15 cellular contexts compared by ENCODE assay signal in genomic region chr20:44234566-44235317, GRCh38. TPM values are rescaled to one million over a fixed set of nuclear protein-coding genes. Genes with fewer than 3 reads are reported as not detected.
DNase-seq lines count a peak whose midpoint lies in the region; ATAC-seq, FAIRE-seq and TF ChIP-seq lines count a peak whose summit lies in the region.
"Had no signal": no experiment of that assay in that cellular context is flagged by ENCODE, and none has a peak within 500 bp of the region (broad histone marks: within the 10 kb centered on the region; RNA-seq: fewer than 3 reads in every experiment).

No MANE protein-coding gene starts in this region.

- H3K4me3 Mint-ChIP-seq in stimulated activated naive CD8-positive, alpha-beta T cell treated with anti-CD3 and anti-CD28 coated beads, Interleukin-15, amount 100 ng/mL, for 72 hours: no peak overlapping the region

- H3K4me3 ChIP-seq in HepG2 (replicated peaks in 1 of 3; ENCODE audit: insufficient read depth in 1 of 3, low read depth in 2 of 3, low read length in 3 of 3): no peak overlapping the region
- H3K4me3 ChIP-seq in right lobe of liver: no peak overlapping the region
- H3K4me3 ChIP-seq in K562: no peak overlapping the region
- H3K4me3 ChIP-seq: HAP-1 had no signal

- H3K27me3 Mint-ChIP-seq in stimulated activated naive CD8-positive, alpha-beta T cell treated with anti-CD3 and anti-CD28 coated beads, Interleukin-15, amount 100 ng/mL, for 72 hours: no peaks in the 10 kb centered on the region

- ATAC-seq in HepG2 (no peak), right lobe of liver (no peak), K562 (peak; percentile 82), Right ventricle myocardium inferior (no peak), GM21423 (IDR thresholded peaks at IDR 0.05; ENCODE audit: unreplicated experiment) (no peak)
- ATAC-seq in stimulated activated naive CD8-positive, alpha-beta T cell treated with anti-CD3 and anti-CD28 coated beads, Interleukin-15, amount 100 ng/mL, for 72 hours: no peak

- TF ChIP-seq CTCF in HepG2 (CRISPR knock-in tag; IDR thresholded peaks at IDR 0.05) (no peak), right lobe of liver (IDR thresholded peaks at IDR 0.05) (no peak), K562 (IDR thresholded peaks at IDR 0.05 in 2 of 3, conservative IDR thresholded peaks at IDR 0.05 in 1 of 3; ENCODE audit: insufficient read depth in 2 of 3, low read depth in 1 of 3, low read length in 3 of 3) (no peak)

- H3K27ac ChIP-seq in HepG2 (ENCODE audit: extremely low read length, insufficient read depth, low read length) (no peak overlapping the region), right lobe of liver (no peak overlapping the region), K562 (ENCODE audit: extremely low read depth, low read depth, low read length) (no peak overlapping the region)

- TF ChIP-seq EP300 in HepG2 (IDR thresholded peaks at IDR 0.05; ENCODE audit: low read depth in 2 of 2, low read length in 2 of 2): no peak
- TF ChIP-seq EP300 in HepG2 (CRISPR knock-in tag; IDR thresholded peaks at IDR 0.05; ENCODE audit: borderline replicate concordance): no peak
- no peak for TF ChIP-seq EP300 in K562 (IDR thresholded peaks at IDR 0.05; ENCODE audit: low read length)

- CTCF ChIA-PET in HepG2 (lab: Yijun Ruan, JAX; ENCODE audit: low intra/inter-chr PET ratio, low total read pairs): no interaction called here
- CTCF ChIA-PET in K562 (lab: Yijun Ruan, JAX; ENCODE audit: low intra/inter-chr PET ratio): no interaction called here

- H3K36me3 ChIP-seq in HepG2 (replicated peaks in 1 of 2; ENCODE audit: control insufficient read depth in 1 of 2, insufficient read depth in 2 of 2, low read length in 2 of 2) (no peaks in the 10 kb centered on the region), right lobe of liver (no peaks in the 10 kb centered on the region), K562 (ENCODE audit: control insufficient read depth, insufficient read depth, low read length) (no peaks in the 10 kb centered on the region)
- H3K36me3 ChIP-seq: HAP-1 had no signal

- no peaks in the 10 kb centered on the region for H3K9me3 Mint-ChIP-seq in stimulated activated naive CD8-positive, alpha-beta T cell treated with anti-CD3 and anti-CD28 coated beads, Interleukin-15, amount 100 ng/mL, for 72 hours

- no peaks in the 10 kb centered on the region for H3K79me2 ChIP-seq in HepG2 (ENCODE audit: insufficient read depth, low read length)
- no peaks in the 10 kb centered on the region for H3K79me2 ChIP-seq in K562 (ENCODE audit: control insufficient read depth, insufficient read depth, low read length)

- H3K4me2 ChIP-seq in HepG2 (ENCODE audit: low read depth, low read length) (no peak overlapping the region), K562 (ENCODE audit: insufficient read depth, low read length) (peak overlapping the region; percentile 49; the same call in 1 of the 2 replicates)

- H3K9ac ChIP-seq in HepG2 (ENCODE audit: insufficient read depth, low read depth, low read length) (no peak overlapping the region), K562 (ENCODE audit: insufficient read depth in 1 of 2, low read depth in 2 of 2, low read length in 2 of 2) (no peak overlapping the region)

- 68% methylated on average over 14 of the region's 14 CpGs for WGBS in HepG2 (ENCODE audit: low lambda C conversion rate)
- WGBS in right lobe of liver (ENCODE audit: insufficient coverage, low coverage, low lambda C conversion rate, missing lambda C conversion rate): 94% methylated on average over 11 of the region's 14 CpGs
- 19% methylated on average over 13 of the region's 14 CpGs for WGBS in K562 (ENCODE audit: insufficient coverage, low coverage, missing lambda C conversion rate)

- peak overlapping the region in 1 of 2 donors; percentile 69 for H3K27ac Mint-ChIP-seq in stimulated activated naive CD8-positive, alpha-beta T cell treated with anti-CD3 and anti-CD28 coated beads, Interleukin-15, amount 100 ng/mL, for 72 hours

- intact Hi-C loops in HepG2 (cut with micrococcal nuclease; ENCODE audit: unreplicated experiment) (no loop called here), right lobe of liver (cut with DNase I) (no loop called here), K562 (cut with micrococcal nuclease) (no loop called here), Right ventricle myocardium inferior (cut with DNase I) (no loop called here)

- no peaks in the 10 kb centered on the region for H3K9me1 ChIP-seq in K562 (ENCODE audit: control insufficient read depth, insufficient read depth, low read length)

- H2AFZ ChIP-seq in HepG2 (ENCODE audit: low read length): no peak overlapping the region
- no peak overlapping the region for H2AFZ ChIP-seq in K562 (ENCODE audit: low read depth, low read length)

- H4K20me1 ChIP-seq in HepG2 (ENCODE audit: insufficient read depth, low read length) (no peaks in the 10 kb centered on the region), K562 (replicated peaks; ENCODE audit: control insufficient read depth, insufficient read depth, low read length) (no peaks in the 10 kb centered on the region)

- TF ChIP-seq RAD21 in HepG2 (CRISPR knock-in tag; IDR thresholded peaks at IDR 0.05) (no peak), K562 (CRISPR knock-in tag; conservative IDR thresholded peaks at IDR 0.05 in 1 of 2, IDR thresholded peaks at IDR 0.05 in 1 of 2) (no peak)

- TF ChIP-seq POLR2A in HepG2 (IDR thresholded peaks at IDR 0.05; ENCODE audit: insufficient read depth in 1 of 2, low read depth in 2 of 2, low read length in 2 of 2) (no peak), right lobe of liver (IDR thresholded peaks at IDR 0.05) (no peak), K562 (conservative IDR thresholded peaks at IDR 0.05) (no peak)

- BruUV-seq in HepG2 (replicated peaks; lab: Mats Ljungman, UMichigan) (no TSS peak), K562 (replicated peaks; lab: Mats Ljungman, UMichigan) (no TSS peak)

- DNase-seq in HepG2 (ENCODE audit: low spot score): no peak
- no peak for DNase-seq in right lobe of liver
- peak; percentile 35 for DNase-seq in OCI-M1 (lab: John Stamatoyannopoulos, UW)
- DNase-seq in K562 (ENCODE audit: extremely low read depth in 1 of 4, low spot score in 3 of 4): no peak
- DNase-seq in Right ventricle myocardium inferior (ENCODE audit: missing footprints): no peak
- no peak for DNase-seq in stimulated activated naive CD8-positive, alpha-beta T cell treated with anti-CD3 and anti-CD28 coated beads, Interleukin-15, amount 100 ng/mL, for 72 hours
- DNase-seq: C1 segment of cervical spinal cord, DMS79, NCI-H1694 treated with DMSO at 0.1 percent for 48 hours, NCI-H2227 treated with DMSO at 0.1 percent for 48 hours, NCI-H510A treated with DMSO at 0.1 percent for 48 hours, NCI-H774 had no signal

- H3K27me3 ChIP-seq in HepG2 (ENCODE audit: control insufficient read depth in 1 of 2, insufficient read depth in 2 of 2, low read length in 2 of 2) (peaks cover 0 to 3% of the 10 kb centered on the region in 2 experiments; a peak in 2 of 5 replicates), right lobe of liver (no peaks in the 10 kb centered on the region), K562 (ENCODE audit: control insufficient read depth in 2 of 2, insufficient read depth in 2 of 2, low read length in 2 of 2) (peaks cover 7 to 27% of the 10 kb centered on the region in 2 experiments; a peak in 3 of 5 replicates)

- peaks cover 10% of the 10 kb centered on the region for H3K4me1 Mint-ChIP-seq in stimulated activated naive CD8-positive, alpha-beta T cell treated with anti-CD3 and anti-CD28 coated beads, Interleukin-15, amount 100 ng/mL, for 72 hours

- no peak for FAIRE-seq in HepG2 (lab: Jason Lieb, UNC)
- FAIRE-seq in K562 (lab: Jason Lieb, UNC): no peak

- POLR2A ChIA-PET in HepG2 (lab: Yijun Ruan, JAX): interaction anchor here (0.7 to 0.9 kb wide), 2 partner anchors 67 to 158 kb away, joined by 3 to 4 read pairs; no protein-coding TSS in a partner anchor
- POLR2A ChIA-PET in K562 (lab: Yijun Ruan, JAX): interaction anchor here (0.6 to 0.9 kb wide), 3 partner anchors 11 to 133 kb away, joined by 3 read pairs; no protein-coding TSS in a partner anchor

- H3K9me3 ChIP-seq in HepG2 (ENCODE audit: low read length): no peaks in the 10 kb centered on the region
- H3K9me3 ChIP-seq in right lobe of liver: no peaks in the 10 kb centered on the region
- H3K9me3 ChIP-seq in K562 (replicated peaks; ENCODE audit: control insufficient read depth, insufficient read depth, low read depth, low read length): no peaks in the 10 kb centered on the region
- H3K9me3 ChIP-seq: HAP-1 had no signal

- in situ Hi-C loops in HepG2 (cut with HindIII; ENCODE audit: extremely low pct_ligation_motif_present, low pct_unique_long_range_greater_than_20kb) (no loop called here), K562 (cut with MboI) (no loop called here)

- H3K4me1 ChIP-seq in HepG2 (ENCODE audit: insufficient read depth, low read length) (peaks cover 15% of the 10 kb centered on the region), right lobe of liver (no peaks in the 10 kb centered on the region), K562 (replicated peaks in 1 of 2; ENCODE audit: control insufficient read depth in 2 of 2, insufficient read depth in 2 of 2, low read length in 2 of 2) (no peaks in the 10 kb centered on the region; a peak in 1 of 5 replicates)
- H3K4me1 ChIP-seq: HAP-1 had no signal

RNA-seq across cellular contexts. Expression of gene GDAP1L1, which starts 12.4 kb away (rescaled TPM):
- total RNA-seq in HepG2 (2016; rRNA removed; fragmentation: Illumina TruSeq; extraction: Trizol) (not detected in 2 replicates), right lobe of liver (not detected), K562 (2014; rRNA removed) (not detected in 2 replicates), K562 (2014; rRNA removed; fragmentation: Illumina TruSeq; extraction: Trizol) (not detected in 2 replicates), K562 (2015; rRNA removed; fragmentation: Illumina TruSeq; extraction: Trizol) (not detected in 2 replicates), K562 (2021) (0.31 and 0.34 TPM in 2 replicates), Right ventricle myocardium inferior (0.38 TPM)
- not detected in 2 replicates for total RNA-seq in HepG2 (2016; cell fraction: cytosol; rRNA removed; fragmentation: Illumina TruSeq; extraction: Trizol; ENCODE audit: low read depth)
- total RNA-seq in HepG2 (2016; cell fraction: insoluble cytoplasmic fraction; rRNA removed; fragmentation: Illumina TruSeq; extraction: Trizol): not detected in 2 replicates
- total RNA-seq in HepG2 (2016; cell fraction: membrane; rRNA removed; fragmentation: Illumina TruSeq; extraction: Trizol): not detected in 2 replicates
- total RNA-seq in HepG2 (2016; cell fraction: nucleus; rRNA removed; fragmentation: Illumina TruSeq; extraction: Trizol): not detected in 2 replicates
- polyA plus RNA-seq in HepG2 (2011; rRNA removed) (0.04 and 0.13 TPM in 2 replicates), K562 (2011; rRNA removed) (not detected in 2 replicates), K562 (2014; fragmentation: Illumina TruSeq; extraction: Trizol) (0.06 TPM in 1 of 2 replicates, not detected in the other), K562 (2014; fragmentation: Nextera tagmentation; extraction: Ambion mirVana) (under 1 TPM in 1 of 2 experiments, not detected in 1; 0.07 TPM), K562 (2014; rRNA removed) (0.40 and 0.53 TPM in 2 replicates)
- polyA plus RNA-seq in HepG2 (2011; cell fraction: cytosol; rRNA removed): 0.26 TPM in 1 of 2 replicates, not detected in the other
- 0.26 TPM in 1 of 2 replicates, not detected in the other for polyA plus RNA-seq in HepG2 (2011; cell fraction: nucleus; rRNA removed)
- polyA plus RNA-seq in HepG2 (2012): 0.47 and 0.64 TPM in 2 replicates
- not detected in 2 replicates for polyA plus RNA-seq in HepG2 (2016; cell fraction: cytosol; fragmentation: Illumina TruSeq; extraction: Trizol; ENCODE audit: low read depth)
- polyA plus RNA-seq in HepG2 (2016; cell fraction: insoluble cytoplasmic fraction; fragmentation: Illumina TruSeq; extraction: Trizol; ENCODE audit: low read depth): not detected in 2 replicates
- not detected in 2 replicates for polyA plus RNA-seq in HepG2 (2016; cell fraction: membrane; fragmentation: Illumina TruSeq; extraction: Trizol; ENCODE audit: low read depth)
- polyA plus RNA-seq in HepG2 (2016; cell fraction: nucleus; fragmentation: Illumina TruSeq; extraction: Trizol; ENCODE audit: insufficient read depth, low read depth): not detected in 2 replicates
- not detected in 2 replicates for polyA minus RNA-seq in HepG2 (2011; rRNA and poly(A)+ RNA removed; ENCODE audit: low replicate concordance)
- polyA minus RNA-seq in HepG2 (2011; cell fraction: cytosol; rRNA and poly(A)+ RNA removed): not detected in 2 replicates
- not detected in 2 replicates for polyA minus RNA-seq in HepG2 (2011; cell fraction: nucleus; rRNA and poly(A)+ RNA removed)
- total RNA-seq in K562 (2011; cell fraction: chromatin; rRNA removed; ENCODE audit: low replicate concordance): not detected in 2 replicates
- total RNA-seq in K562 (2011; cell fraction: nucleolus; rRNA removed): not detected in 2 replicates
- not detected in 2 replicates for total RNA-seq in K562 (2011; cell fraction: nucleoplasm; rRNA removed)
- polyA plus RNA-seq in K562 (2011; cell fraction: cytosol; rRNA removed): 0.27 TPM in 1 of 2 replicates, not detected in the other
- 0.27 TPM in 1 of 2 replicates, not detected in the other for polyA plus RNA-seq in K562 (2011; cell fraction: nucleus; rRNA removed)
- 5.5 TPM in 1 of 2 replicates, not detected in the other for polyA plus RNA-seq in K562 (2012)
- polyA minus RNA-seq in K562 (2011; rRNA and poly(A)+ RNA removed): not detected in 2 replicates
- not detected in 2 replicates for polyA minus RNA-seq in K562 (2011; cell fraction: cytosol; rRNA and poly(A)+ RNA removed)
- polyA minus RNA-seq in K562 (2011; cell fraction: nucleus; rRNA and poly(A)+ RNA removed): not detected in 2 replicates
- total RNA-seq: SK-MEL-5 had no signal

RNA-seq across cellular contexts. Expression of gene OSER1, which starts 24.2 kb away (rescaled TPM):
- total RNA-seq in HepG2 (2016; rRNA removed; fragmentation: Illumina TruSeq; extraction: Trizol) (71.2 and 92.8 TPM in 2 replicates), right lobe of liver (10 to 100 TPM; 13.0 to 20.4 (median 17.3) TPM), K562 (2014; rRNA removed) (15.5 and 15.6 TPM in 2 replicates), K562 (2014; rRNA removed; fragmentation: Illumina TruSeq; extraction: Trizol) (19.6 and 25.5 TPM in 2 replicates), K562 (2015; rRNA removed; fragmentation: Illumina TruSeq; extraction: Trizol) (19.4 and 19.9 TPM in 2 replicates), K562 (2021) (19.0 and 20.4 TPM in 2 replicates), Right ventricle myocardium inferior (32.1 TPM)
- 47.2 and 53.9 TPM in 2 replicates for total RNA-seq in HepG2 (2016; cell fraction: cytosol; rRNA removed; fragmentation: Illumina TruSeq; extraction: Trizol; ENCODE audit: low read depth)
- total RNA-seq in HepG2 (2016; cell fraction: insoluble cytoplasmic fraction; rRNA removed; fragmentation: Illumina TruSeq; extraction: Trizol): 68.4 and 97.8 TPM in 2 replicates
- 55.7 and 63.5 TPM in 2 replicates for total RNA-seq in HepG2 (2016; cell fraction: membrane; rRNA removed; fragmentation: Illumina TruSeq; extraction: Trizol)
- total RNA-seq in HepG2 (2016; cell fraction: nucleus; rRNA removed; fragmentation: Illumina TruSeq; extraction: Trizol): 43.8 and 44.3 TPM in 2 replicates
- polyA plus RNA-seq in HepG2 (2011; rRNA removed) (67.0 and 71.5 TPM in 2 replicates), K562 (2011; rRNA removed) (37.3 and 43.9 TPM in 2 replicates), K562 (2014; fragmentation: Illumina TruSeq; extraction: Trizol) (23.6 and 25.4 TPM in 2 replicates), K562 (2014; fragmentation: Nextera tagmentation; extraction: Ambion mirVana) (10 to 100 TPM; 54.8 to 57.3 TPM), K562 (2014; rRNA removed) (19.7 and 21.7 TPM in 2 replicates)
- polyA plus RNA-seq in HepG2 (2011; cell fraction: cytosol; rRNA removed): 45.9 and 56.3 TPM in 2 replicates
- polyA plus RNA-seq in HepG2 (2011; cell fraction: nucleus; rRNA removed): 61.9 and 63.0 TPM in 2 replicates
- polyA plus RNA-seq in HepG2 (2012): 47.9 and 61.6 TPM in 2 replicates
- 20.0 and 20.3 TPM in 2 replicates for polyA plus RNA-seq in HepG2 (2016; cell fraction: cytosol; fragmentation: Illumina TruSeq; extraction: Trizol; ENCODE audit: low read depth)
- polyA plus RNA-seq in HepG2 (2016; cell fraction: insoluble cytoplasmic fraction; fragmentation: Illumina TruSeq; extraction: Trizol; ENCODE audit: low read depth): 76.4 and 82.6 TPM in 2 replicates
- polyA plus RNA-seq in HepG2 (2016; cell fraction: membrane; fragmentation: Illumina TruSeq; extraction: Trizol; ENCODE audit: low read depth): 22.2 and 23.0 TPM in 2 replicates
- 77.5 and 79.8 TPM in 2 replicates for polyA plus RNA-seq in HepG2 (2016; cell fraction: nucleus; fragmentation: Illumina TruSeq; extraction: Trizol; ENCODE audit: insufficient read depth, low read depth)
- polyA minus RNA-seq in HepG2 (2011; rRNA and poly(A)+ RNA removed; ENCODE audit: low replicate concordance): 42.9 and 49.7 TPM in 2 replicates
- polyA minus RNA-seq in HepG2 (2011; cell fraction: cytosol; rRNA and poly(A)+ RNA removed): 32.4 and 37.8 TPM in 2 replicates
- polyA minus RNA-seq in HepG2 (2011; cell fraction: nucleus; rRNA and poly(A)+ RNA removed): 18.4 and 28.8 TPM in 2 replicates
- total RNA-seq in K562 (2011; cell fraction: chromatin; rRNA removed; ENCODE audit: low replicate concordance): 9.4 and 15.8 TPM in 2 replicates
- 8.2 and 10.0 TPM in 2 replicates for total RNA-seq in K562 (2011; cell fraction: nucleolus; rRNA removed)
- 10.0 and 13.6 TPM in 2 replicates for total RNA-seq in K562 (2011; cell fraction: nucleoplasm; rRNA removed)
- polyA plus RNA-seq in K562 (2011; cell fraction: cytosol; rRNA removed): 17.5 and 28.9 TPM in 2 replicates
- 42.5 and 57.4 TPM in 2 replicates for polyA plus RNA-seq in K562 (2011; cell fraction: nucleus; rRNA removed)
- polyA plus RNA-seq in K562 (2012): 17.6 and 20.4 TPM in 2 replicates
- 31.4 and 31.8 TPM in 2 replicates for polyA minus RNA-seq in K562 (2011; rRNA and poly(A)+ RNA removed)
- polyA minus RNA-seq in K562 (2011; cell fraction: cytosol; rRNA and poly(A)+ RNA removed): 10.0 and 12.0 TPM in 2 replicates
- polyA minus RNA-seq in K562 (2011; cell fraction: nucleus; rRNA and poly(A)+ RNA removed): 4.7 and 8.0 TPM in 2 replicates

RNA-seq across cellular contexts. Expression of gene JPH2, which starts 47.8 kb away (rescaled TPM):
- total RNA-seq in HepG2 (2016; rRNA removed; fragmentation: Illumina TruSeq; extraction: Trizol) (not detected in 2 replicates), right lobe of liver (under 1 TPM in 5 of 6 experiments, not detected in 1; 0.09 to 0.31 (median 0.10) TPM), K562 (2014; rRNA removed) (not detected in 2 replicates), K562 (2014; rRNA removed; fragmentation: Illumina TruSeq; extraction: Trizol) (not detected in 2 replicates), K562 (2015; rRNA removed; fragmentation: Illumina TruSeq; extraction: Trizol) (not detected in 2 replicates), K562 (2021) (not detected in 2 replicates), Right ventricle myocardium inferior (197 TPM)
- not detected in 2 replicates for total RNA-seq in HepG2 (2016; cell fraction: cytosol; rRNA removed; fragmentation: Illumina TruSeq; extraction: Trizol; ENCODE audit: low read depth)
- not detected in 2 replicates for total RNA-seq in HepG2 (2016; cell fraction: insoluble cytoplasmic fraction; rRNA removed; fragmentation: Illumina TruSeq; extraction: Trizol)
- total RNA-seq in HepG2 (2016; cell fraction: membrane; rRNA removed; fragmentation: Illumina TruSeq; extraction: Trizol): not detected in 2 replicates
- not detected in 2 replicates for total RNA-seq in HepG2 (2016; cell fraction: nucleus; rRNA removed; fragmentation: Illumina TruSeq; extraction: Trizol)
- polyA plus RNA-seq in HepG2 (2011; rRNA removed) (0.42 and 0.61 TPM in 2 replicates), K562 (2011; rRNA removed) (not detected in 2 replicates), K562 (2014; fragmentation: Illumina TruSeq; extraction: Trizol) (not detected in 2 replicates), K562 (2014; fragmentation: Nextera tagmentation; extraction: Ambion mirVana) (not detected), K562 (2014; rRNA removed) (not detected in 2 replicates)
- polyA plus RNA-seq in HepG2 (2011; cell fraction: cytosol; rRNA removed): 0.23 and 0.32 TPM in 2 replicates
- 2.7 and 2.9 TPM in 2 replicates for polyA plus RNA-seq in HepG2 (2011; cell fraction: nucleus; rRNA removed)
- 0.52 and 1.4 TPM in 2 replicates for polyA plus RNA-seq in HepG2 (2012)
- not detected in 2 replicates for polyA plus RNA-seq in HepG2 (2016; cell fraction: cytosol; fragmentation: Illumina TruSeq; extraction: Trizol; ENCODE audit: low read depth)
- not detected in 2 replicates for polyA plus RNA-seq in HepG2 (2016; cell fraction: insoluble cytoplasmic fraction; fragmentation: Illumina TruSeq; extraction: Trizol; ENCODE audit: low read depth)
- polyA plus RNA-seq in HepG2 (2016; cell fraction: membrane; fragmentation: Illumina TruSeq; extraction: Trizol; ENCODE audit: low read depth): not detected in 2 replicates
- not detected in 2 replicates for polyA plus RNA-seq in HepG2 (2016; cell fraction: nucleus; fragmentation: Illumina TruSeq; extraction: Trizol; ENCODE audit: insufficient read depth, low read depth)
- polyA minus RNA-seq in HepG2 (2011; rRNA and poly(A)+ RNA removed; ENCODE audit: low replicate concordance): 1.1 and 9.5 TPM in 2 replicates
- polyA minus RNA-seq in HepG2 (2011; cell fraction: cytosol; rRNA and poly(A)+ RNA removed): 0.30 TPM in 1 of 2 replicates, not detected in the other
- 3.7 and 4.5 TPM in 2 replicates for polyA minus RNA-seq in HepG2 (2011; cell fraction: nucleus; rRNA and poly(A)+ RNA removed)
- total RNA-seq in K562 (2011; cell fraction: chromatin; rRNA removed; ENCODE audit: low replicate concordance): not detected in 2 replicates
- total RNA-seq in K562 (2011; cell fraction: nucleolus; rRNA removed): not detected in 2 replicates
- total RNA-seq in K562 (2011; cell fraction: nucleoplasm; rRNA removed): not detected in 2 replicates
- not detected in 2 replicates for polyA plus RNA-seq in K562 (2011; cell fraction: cytosol; rRNA removed)
- polyA plus RNA-seq in K562 (2011; cell fraction: nucleus; rRNA removed): not detected in 2 replicates
- polyA plus RNA-seq in K562 (2012): not detected in 2 replicates
- not detected in 2 replicates for polyA minus RNA-seq in K562 (2011; rRNA and poly(A)+ RNA removed)
- not detected in 2 replicates for polyA minus RNA-seq in K562 (2011; cell fraction: cytosol; rRNA and poly(A)+ RNA removed)
- polyA minus RNA-seq in K562 (2011; cell fraction: nucleus; rRNA and poly(A)+ RNA removed): not detected in 2 replicates

Comparison
In these comparisons a context has a peak if more than half of its experiments do, and no peak if none do; other contexts are left out.
1. RNA of gene JPH2, which starts 47.8 kb away (total RNA-seq): 197 TPM in Right ventricle myocardium inferior (single experiment); 0.09 to 0.31 TPM in right lobe of liver, not detected in HepG2 and not detected in K562; every median in the first group is over 100 times any median in the second.
2. Of the 241 proteins assayed by ChIP-seq in both HepG2 and K562: peak only in HepG2: CEBPB and GATAD2A; only in K562: ZNF512; in both: CEBPG; in neither: 233; mixed calls (peak in some experiments, not most) for 4.